Comparison of ENCODE assay signal across 14 cellular contexts in the genomic region with DNA sequence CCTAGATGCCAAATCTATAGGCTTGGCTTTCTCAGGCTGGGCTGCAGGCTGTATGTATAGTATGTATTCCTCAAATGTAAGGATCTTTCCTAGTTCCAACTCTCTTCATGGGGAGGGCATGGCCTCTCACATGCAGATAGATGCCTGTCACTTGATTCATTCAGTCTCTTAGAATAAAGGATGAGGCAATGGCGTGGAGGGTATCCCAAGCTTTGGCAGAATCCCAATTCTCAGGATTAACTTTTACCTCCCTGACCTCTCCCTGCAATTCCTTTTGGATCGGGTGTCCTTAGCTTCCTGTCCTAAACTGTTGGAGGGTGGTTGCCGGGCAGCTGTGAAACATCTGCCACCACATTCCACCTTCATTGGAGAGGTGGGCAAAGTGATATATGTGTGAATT.
DNase-seq lines count a peak whose midpoint lies in the region; ATAC-seq, FAIRE-seq and TF ChIP-seq lines count a peak whose summit lies in the region.
"Had no signal": no experiment of that assay in that cellular context is flagged by ENCODE, and none has a peak within 500 bp of the region (broad histone marks: within the 10 kb centered on the region; RNA-seq: fewer than 3 reads in every experiment).

No MANE protein-coding gene starts in this region.

- peaks cover 3% of the 10 kb centered on the region for H3K27me3 Mint-ChIP-seq in CD4-positive, alpha-beta T cell

- no peak for FAIRE-seq in bronchial epithelial cell (lab: Jason Lieb, UNC)
- FAIRE-seq: endometrium had no signal

- peak overlapping the region; percentile 60 for H3K27ac Mint-ChIP-seq in CD4-positive, alpha-beta T cell

- POLR2A ChIA-PET in CD4-positive, alpha-beta T cell (lab: Charles Lee) = interaction anchor here (0.8 to 2.5 kb wide), 3 partner anchors 9 to 80 kb away, joined by 3 to 8 read pairs (median 4); a partner anchor contains a TSS

- CTCF ChIA-PET in CD4-positive, alpha-beta T cell (lab: Charles Lee) = no interaction called here

- H3K4me1 Mint-ChIP-seq in CD4-positive, alpha-beta T cell (ENCODE audit: low read depth) = no peaks in the 10 kb centered on the region

- H3K4me3 Mint-ChIP-seq in CD4-positive, alpha-beta T cell = no peak overlapping the region

- ATAC-seq in CD4-positive, alpha-beta T cell (ENCODE audit: poor library complexity) = no peak
- ATAC-seq in GM18861 (IDR thresholded peaks at IDR 0.05; ENCODE audit: unreplicated experiment) = no peak
- ATAC-seq in GM18870 (IDR thresholded peaks at IDR 0.05; ENCODE audit: unreplicated experiment) = no peak

- no peak overlapping the region for H3K27ac ChIP-seq in CD4-positive, alpha-beta T cell (ENCODE audit: low read depth, low read length)
- H3K27ac ChIP-seq: hepatocyte, right atrium auricular region, VCaP had no signal

- H3K9me3 ChIP-seq in CD4-positive, alpha-beta T cell (ENCODE audit: control insufficient read depth, low read length) = no peaks in the 10 kb centered on the region
- H3K9me3 ChIP-seq: right atrium auricular region had no signal

- no peaks in the 10 kb centered on the region for H3K36me3 ChIP-seq in bronchial epithelial cell (ENCODE audit: control insufficient read depth, insufficient read depth, low read length)
- H3K36me3 ChIP-seq: right atrium auricular region had no signal

- no peak for DNase-seq in CD4-positive, alpha-beta T cell
- DNase-seq in LoVo (ENCODE audit: low spot score) = peak; percentile 69
- DNase-seq in bronchial epithelial cell (ENCODE audit: low read depth) = peak; percentile 60
- peak; percentile 29 for DNase-seq in renal cortical epithelial cell (ENCODE audit: low read depth)
- no peak for DNase-seq in retina
- DNase-seq: cortex of kidney, H7, NCI-H2107 had no signal

- peaks cover 5% of the 10 kb centered on the region for H3K9me3 Mint-ChIP-seq in CD4-positive, alpha-beta T cell

- no peak for TF ChIP-seq CTCF in CD4-positive, alpha-beta T cell (IDR thresholded peaks at IDR 0.05)
- TF ChIP-seq CTCF in bronchial epithelial cell (IDR thresholded peaks at IDR 0.05; ENCODE audit: insufficient read depth, low read length, severe bottlenecking) = no peak

- no peak overlapping the region for H3K4me3 ChIP-seq in bronchial epithelial cell (ENCODE audit: low read depth, low read length)
- H3K4me3 ChIP-seq: hepatocyte, right atrium auricular region had no signal

- intact Hi-C loops in CD4-positive, alpha-beta T cell (cut with DNase I, micrococcal nuclease) = no loop called here

- no peaks in the 10 kb centered on the region for H3K36me3 Mint-ChIP-seq in CD4-positive, alpha-beta T cell (ENCODE audit: low read depth)

- no peaks in the 10 kb centered on the region for H3K27me3 ChIP-seq in CD4-positive, alpha-beta T cell (ENCODE audit: control insufficient read depth, insufficient read depth, low read length)
- H3K27me3 ChIP-seq in bronchial epithelial cell (ENCODE audit: control insufficient read depth, insufficient read depth, low read length) = no peaks in the 10 kb centered on the region
- H3K27me3 ChIP-seq: hepatocyte, right atrium auricular region had no signal

Comparison
In these comparisons a context has a peak if more than half of its experiments do, and no peak if none do; other contexts are left out.
1. DNase-seq: peak in LoVo (single experiment), bronchial epithelial cell (single experiment) and renal cortical epithelial cell (single experiment); none in CD4-positive, alpha-beta T cell (0 of 10) and retina (single experiment).